Comparison of ENCODE assay signal across 22 cellular contexts in the genomic region with DNA sequence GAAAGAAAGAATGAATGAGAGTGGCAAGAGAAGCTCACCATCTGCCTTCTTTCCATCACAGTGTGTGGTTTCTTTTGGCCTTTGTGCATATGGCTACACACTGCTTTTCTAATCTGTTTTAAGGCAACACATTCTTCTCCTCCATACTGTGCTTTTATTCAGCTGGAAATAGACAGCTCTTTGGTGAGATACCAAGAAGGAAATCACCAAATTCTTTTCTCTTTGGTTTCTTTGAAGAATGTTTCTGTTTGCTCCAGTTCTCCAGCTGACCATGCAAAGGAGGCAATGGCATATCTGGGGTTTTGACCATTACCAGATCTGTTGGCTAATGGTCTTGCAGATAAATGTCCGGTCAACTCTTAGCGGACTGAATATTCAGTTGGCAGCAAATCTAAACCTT. TPM values are rescaled to one million over a fixed set of nuclear protein-coding genes. Genes with fewer than 3 reads are reported as not detected.
"Had no signal": no experiment of that assay in that cellular context is flagged by ENCODE, and none has a peak within 500 bp of the region (broad histone marks: within the 10 kb centered on the region; RNA-seq: fewer than 3 reads in every experiment).

No MANE protein-coding gene starts in this region.

- H3K9me3 Mint-ChIP-seq: stimulated activated memory B cell treated with anti-CD40 and anti-IgM and Interleukin-4, amounts not matched to agents 10 μg/mL and 1 μg/mL and 100 μg/mL, for 72 hours; stimulated activated naive CD8-positive, alpha-beta T cell treated with anti-CD3 and anti-CD28 coated beads, Interleukin-15, Interleukin-2, amounts not matched to agents 100 ng/mL and 50 ng/mL, for 24 hours had no signal

- H3K27ac ChIP-seq: coronary artery, gastrocnemius medialis, heart right ventricle, spleen, testis, tibial nerve, upper lobe of right lung, vagina had no signal

- H3K4me1 Mint-ChIP-seq: naive B cell; stimulated activated memory B cell treated with anti-CD40 and anti-IgM and Interleukin-4, amounts not matched to agents 10 μg/mL and 1 μg/mL and 100 μg/mL, for 72 hours had no signal

- H3K36me3 Mint-ChIP-seq: naive B cell; stimulated activated memory B cell treated with anti-CD40 and anti-IgM and Interleukin-4, amounts not matched to agents 10 μg/mL and 1 μg/mL and 100 μg/mL, for 72 hours had no signal

- H3K36me3 ChIP-seq: gastrocnemius medialis, spleen, tibial nerve, upper lobe of right lung, vagina had no signal

- H3K27me3 ChIP-seq: gastrocnemius medialis, heart right ventricle, testis, tibial nerve, upper lobe of right lung, vagina had no signal

- DNase-seq: effector CD8-positive, alpha-beta T cell; gastrocnemius medialis; heart right ventricle; islet precursor cell; left ventricle myocardium superior; mesendoderm; naive B cell; posterior cingulate gyrus; spleen; stimulated activated CD4-positive, alpha-beta T cell treated with anti-CD3 and anti-CD28 coated beads, Interleukin-15, amount 100 ng/mL, for 24 hours; stimulated activated CD4-positive, alpha-beta T cell treated with anti-CD3 and anti-CD28 coated beads, Interleukin-1b, Interleukin-23, amount 100 ng/mL, for 48 hours; stimulated activated CD4-positive, alpha-beta T cell treated with anti-CD3 and anti-CD28 coated beads, Interleukin-4, amount 100 ng/mL, for 24 hours; testis; upper lobe of right lung had no signal

- H3K4me1 ChIP-seq: upper lobe of right lung had no signal

- H3K4me3 Mint-ChIP-seq: naive B cell; stimulated activated memory B cell treated with anti-CD40 and anti-IgM and Interleukin-4, amounts not matched to agents 10 μg/mL and 1 μg/mL and 100 μg/mL, for 72 hours; stimulated activated naive CD8-positive, alpha-beta T cell treated with anti-CD3 and anti-CD28 coated beads, Interleukin-15, Interleukin-2, amounts not matched to agents 100 ng/mL and 50 ng/mL, for 24 hours had no signal

- H3K27ac Mint-ChIP-seq: naive B cell; stimulated activated memory B cell treated with anti-CD40 and anti-IgM and Interleukin-4, amounts not matched to agents 10 μg/mL and 1 μg/mL and 100 μg/mL, for 72 hours; stimulated activated naive CD8-positive, alpha-beta T cell treated with anti-CD3 and anti-CD28 coated beads, Interleukin-15, Interleukin-2, amounts not matched to agents 100 ng/mL and 50 ng/mL, for 24 hours had no signal

- H3K9me3 ChIP-seq: gastrocnemius medialis, heart right ventricle, spleen, testis, tibial nerve, upper lobe of right lung, vagina had no signal

- H3K4me3 ChIP-seq: coronary artery, gastrocnemius medialis, heart right ventricle, lung, spleen, testis, tibial nerve, upper lobe of right lung, vagina had no signal

RNA-seq across cellular contexts. Expression of a gene that starts 49.2 kb away (rescaled TPM):
- total RNA-seq: pulmonary artery endothelial cell had no signal
- polyA plus RNA-seq: neural cell had no signal
